9 cellular contexts compared by ENCODE assay signal in the genomic region with DNA sequence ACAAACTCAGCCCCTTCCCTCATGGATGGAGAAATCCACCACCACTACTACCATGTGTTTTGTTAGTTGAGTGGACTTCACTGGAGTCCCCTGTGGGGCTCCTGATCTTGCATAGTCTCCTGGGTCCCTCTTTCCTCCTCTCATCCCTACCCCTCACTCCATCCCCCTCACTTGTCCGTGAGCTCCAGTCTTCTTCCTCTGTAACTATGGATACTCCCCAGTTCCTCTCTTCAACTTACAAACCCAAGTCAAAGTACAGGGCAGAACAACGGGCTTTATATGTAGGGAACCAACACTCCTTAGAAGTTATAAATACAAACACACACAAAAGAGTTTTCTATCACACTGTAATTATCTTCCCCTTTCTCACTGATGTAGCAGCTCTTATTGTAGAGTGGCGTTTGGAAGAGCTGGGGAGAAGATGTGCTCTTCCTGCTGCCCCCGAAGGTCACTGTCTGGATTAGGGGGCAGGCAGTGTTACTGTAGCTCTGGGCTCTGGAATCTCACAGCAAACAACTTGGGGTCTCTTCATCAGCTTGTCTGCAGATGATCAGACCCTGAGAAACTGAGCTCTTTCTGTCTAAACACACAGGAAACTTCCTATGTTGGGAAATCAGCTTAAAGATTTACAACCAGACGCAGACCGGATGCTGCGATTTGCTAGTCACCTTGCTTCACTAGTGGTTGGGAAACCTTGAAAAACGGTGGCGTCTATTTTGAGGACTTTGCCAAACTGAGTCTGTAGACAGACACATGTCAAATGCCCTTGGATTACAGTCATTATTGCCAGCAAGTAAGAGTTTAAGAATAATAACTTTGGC. TPM values are rescaled to one million over a fixed set of nuclear protein-coding genes. Genes with fewer than 3 reads are reported as not detected.
A peak's percentile ranks its signal among the peaks of the same experiment; 100 is the strongest.
DNase-seq lines count a peak whose midpoint lies in the region; ATAC-seq, FAIRE-seq and TF ChIP-seq lines count a peak whose summit lies in the region.
"Had no signal": no experiment of that assay in that cellular context is flagged by ENCODE, and none has a peak within 500 bp of the region (broad histone marks: within the 10 kb centered on the region; RNA-seq: fewer than 3 reads in every experiment).

No MANE protein-coding gene starts in this region.

- TF ChIP-seq POLR2A in HepG2 (IDR thresholded peaks at IDR 0.05; ENCODE audit: insufficient read depth in 1 of 2, low read depth in 2 of 2, low read length in 2 of 2) = peak in 1 of 2 experiments; percentile 35; a peak in 1 of 4 replicates

- in situ Hi-C loops in HepG2 (cut with HindIII; ENCODE audit: extremely low pct_ligation_motif_present, low pct_unique_long_range_greater_than_20kb) (no loop called here), G401 (cut with HindIII; ENCODE audit: low sequenced_read_pairs) (no loop called here)

- peaks cover 16 to 31% (median 27%) of the 10 kb centered on the region in 4 donors for H3K4me1 Mint-ChIP-seq in CD4-positive, CD25-positive, alpha-beta regulatory T cell

- no peak for TF ChIP-seq RAD21 in HepG2 (CRISPR knock-in tag; IDR thresholded peaks at IDR 0.05)

- no peaks in the 10 kb centered on the region for H3K9me3 Mint-ChIP-seq in CD4-positive, CD25-positive, alpha-beta regulatory T cell

- peak; percentile 46 to 61 for ATAC-seq in CD4-positive, CD25-positive, alpha-beta regulatory T cell (ENCODE audit: low read depth in 2 of 2)
- ATAC-seq in GM21825 (IDR thresholded peaks at IDR 0.05; ENCODE audit: unreplicated experiment) (peak; percentile 56), HepG2 (peak; percentile 79), foreskin keratinocyte (no peak)

- H3K36me3 ChIP-seq in CD4-positive, CD25-positive, alpha-beta regulatory T cell (ENCODE audit: control insufficient read depth, insufficient read depth, low read length) = peaks cover 4% of the 10 kb centered on the region
- peaks cover 2 to 18% of the 10 kb centered on the region in 2 experiments; a peak in 2 of 5 replicates for H3K36me3 ChIP-seq in HepG2 (replicated peaks in 1 of 2; ENCODE audit: control insufficient read depth in 1 of 2, insufficient read depth in 2 of 2, low read length in 2 of 2)
- H3K36me3 ChIP-seq in colonic mucosa = no peaks in the 10 kb centered on the region

- H3K36me3 Mint-ChIP-seq in CD4-positive, CD25-positive, alpha-beta regulatory T cell = peaks cover 36% of the 10 kb centered on the region

- no TSS peak for BruUV-seq in HepG2 (replicated peaks; lab: Mats Ljungman, UMichigan)

- H3K79me2 ChIP-seq in HepG2 (ENCODE audit: insufficient read depth, low read length) = no peaks in the 10 kb centered on the region

- FAIRE-seq in HepG2 (lab: Jason Lieb, UNC) = peak; percentile 97

- peak overlapping the region; percentile 79 for H3K4me2 ChIP-seq in HepG2 (ENCODE audit: low read depth, low read length)

- H3K9me3 ChIP-seq in CD4-positive, CD25-positive, alpha-beta regulatory T cell (ENCODE audit: control insufficient read depth in 2 of 2, low read length in 2 of 2) = no peaks in the 10 kb centered on the region
- H3K9me3 ChIP-seq in HepG2 (ENCODE audit: low read length) (no peaks in the 10 kb centered on the region), colonic mucosa (no peaks in the 10 kb centered on the region)

- intact Hi-C loops in HepG2 (cut with micrococcal nuclease; ENCODE audit: unreplicated experiment) (no loop called here), colonic mucosa (cut with DNase I) (no loop called here)

- no peak overlapping the region for H2AFZ ChIP-seq in HepG2 (ENCODE audit: low read length)

- H3K27ac ChIP-seq in CD4-positive, CD25-positive, alpha-beta regulatory T cell (ENCODE audit: insufficient read depth, low read length, poor library complexity, severe bottlenecking) = no peak overlapping the region
- H3K27ac ChIP-seq in HepG2 (ENCODE audit: extremely low read length, insufficient read depth, low read length) = peak overlapping the region; percentile 72
- no peak overlapping the region for H3K27ac ChIP-seq in colonic mucosa
- no peak overlapping the region for H3K27ac ChIP-seq in foreskin keratinocyte

- POLR2A ChIA-PET in HepG2 (lab: Yijun Ruan, JAX) = interaction anchor here (0.8 to 2.7 kb wide), 9 partner anchors 10 to 104 kb away, joined by 3 to 33 read pairs (median 4); a partner anchor contains a TSS

- peaks cover 3% of the 10 kb centered on the region for H3K4me1 ChIP-seq in CD4-positive, CD25-positive, alpha-beta regulatory T cell (ENCODE audit: control insufficient read depth, insufficient read depth, low read length, poor library complexity, severe bottlenecking)
- peaks cover 55% of the 10 kb centered on the region for H3K4me1 ChIP-seq in HepG2 (ENCODE audit: insufficient read depth, low read length)
- no peaks in the 10 kb centered on the region for H3K4me1 ChIP-seq in colonic mucosa
- no peaks in the 10 kb centered on the region for H3K4me1 ChIP-seq in foreskin keratinocyte

- peak overlapping the region; percentile 35; the same call in 1 of the 2 replicates for H3K9ac ChIP-seq in HepG2 (ENCODE audit: insufficient read depth, low read depth, low read length)
- no peak overlapping the region for H3K9ac ChIP-seq in colonic mucosa (ENCODE audit: low read depth in 2 of 2, low read length in 2 of 2)

- DNase-seq in CD4-positive, CD25-positive, alpha-beta regulatory T cell = peak in 1 of 3 donors; percentile 55
- DNase-seq in SKM-1 treated with dmso at 0.1 percent for 144 hours (lab: John Stamatoyannopoulos, UW; ENCODE audit: unreplicated experiment) = peak; percentile 89
- DNase-seq in HepG2 (ENCODE audit: low spot score) = peak; percentile 83
- no peak for DNase-seq in G401 (ENCODE audit: low spot score)
- DNase-seq in colonic mucosa = no peak
- no peak for DNase-seq in NCI-H2171 (lab: John Stamatoyannopoulos, UW)
- DNase-seq in foreskin keratinocyte = no peak
- DNase-seq: foreskin fibroblast had no signal

- TF ChIP-seq CTCF in HepG2 (CRISPR knock-in tag; IDR thresholded peaks at IDR 0.05) (no peak), colonic mucosa (IDR thresholded peaks at IDR 0.05) (no peak), foreskin keratinocyte (conservative IDR thresholded peaks at IDR 0.05) (no peak)

- peak overlapping the region; percentile 37 for H3K4me3 ChIP-seq in CD4-positive, CD25-positive, alpha-beta regulatory T cell (ENCODE audit: low read depth, low read length)
- H3K4me3 ChIP-seq in HepG2 (replicated peaks in 1 of 3; ENCODE audit: insufficient read depth in 1 of 3, low read depth in 2 of 3, low read length in 3 of 3) = peak overlapping the region in 2 of 3 experiments; percentile 15 to 22; a peak in 5 of 6 replicates
- H3K4me3 ChIP-seq in colonic mucosa = no peak overlapping the region

- no peaks in the 10 kb centered on the region for H3K27me3 Mint-ChIP-seq in CD4-positive, CD25-positive, alpha-beta regulatory T cell

- H3K4me3 Mint-ChIP-seq in CD4-positive, CD25-positive, alpha-beta regulatory T cell = peak overlapping the region in 1 of 4 donors; percentile 47

- H3K27me3 ChIP-seq in CD4-positive, CD25-positive, alpha-beta regulatory T cell (ENCODE audit: control insufficient read depth, insufficient read depth, low read length) = no peaks in the 10 kb centered on the region
- no peaks in the 10 kb centered on the region for H3K27me3 ChIP-seq in HepG2 (ENCODE audit: control insufficient read depth in 1 of 2, insufficient read depth in 2 of 2, low read length in 2 of 2)
- H3K27me3 ChIP-seq in colonic mucosa = no peaks in the 10 kb centered on the region
- no peaks in the 10 kb centered on the region for H3K27me3 ChIP-seq in foreskin keratinocyte

- H4K20me1 ChIP-seq in HepG2 (ENCODE audit: insufficient read depth, low read length) = no peaks in the 10 kb centered on the region

- H3K27ac Mint-ChIP-seq in CD4-positive, CD25-positive, alpha-beta regulatory T cell = peak overlapping the region in 2 of 3 donors; percentile 36 to 91

- CTCF ChIA-PET in HepG2 (lab: Yijun Ruan, JAX; ENCODE audit: low intra/inter-chr PET ratio, low total read pairs) = no interaction called here

- WGBS in HepG2 (ENCODE audit: low lambda C conversion rate) = 9% methylated on average over 6 of the region's 9 CpGs

- TF ChIP-seq EP300 in HepG2 (IDR thresholded peaks at IDR 0.05; ENCODE audit: low read depth in 2 of 2, low read length in 2 of 2) (peak in 1 of 2 experiments; percentile 68; a peak in 1 of 4 replicates), HepG2 (CRISPR knock-in tag; IDR thresholded peaks at IDR 0.05; ENCODE audit: borderline replicate concordance) (peak; percentile 41; the same call in 1 of the 2 replicates)

TF ChIP-seq in HepG2, 621 proteins besides CTCF, POLR2A, EP300 and RAD21 (continues in another document):
- TF ChIP-seq NFE2 (CRISPR knock-in tag; IDR thresholded peaks at IDR 0.05) = no peak

RNA-seq across cellular contexts. Expression of a gene that starts 13.6 kb away (rescaled TPM):
- total RNA-seq in CD4-positive, CD25-positive, alpha-beta regulatory T cell = 14.4 TPM
- 10 to 100 TPM; 25.5 to 41.5 (median 29.4) TPM for polyA plus RNA-seq in CD4-positive, CD25-positive, alpha-beta regulatory T cell
- 26.0 and 43.1 TPM in 2 replicates for total RNA-seq in HepG2 (2016; rRNA removed; fragmentation: Illumina TruSeq; extraction: Trizol)
- 11.0 and 13.9 TPM in 2 replicates for total RNA-seq in HepG2 (2016; cell fraction: cytosol; rRNA removed; fragmentation: Illumina TruSeq; extraction: Trizol; ENCODE audit: low read depth)
- total RNA-seq in HepG2 (2016; cell fraction: insoluble cytoplasmic fraction; rRNA removed; fragmentation: Illumina TruSeq; extraction: Trizol) = 26.8 and 44.6 TPM in 2 replicates
- 36.5 and 37.9 TPM in 2 replicates for total RNA-seq in HepG2 (2016; cell fraction: membrane; rRNA removed; fragmentation: Illumina TruSeq; extraction: Trizol)
- total RNA-seq in HepG2 (2016; cell fraction: nucleus; rRNA removed; fragmentation: Illumina TruSeq; extraction: Trizol) = 14.2 and 18.3 TPM in 2 replicates
- 18.6 and 27.6 TPM in 2 replicates for polyA plus RNA-seq in HepG2 (2011; rRNA removed)
- polyA plus RNA-seq in HepG2 (2011; cell fraction: cytosol; rRNA removed) = 13.8 and 23.3 TPM in 2 replicates
- 5.2 and 8.7 TPM in 2 replicates for polyA plus RNA-seq in HepG2 (2011; cell fraction: nucleus; rRNA removed)
- polyA plus RNA-seq in HepG2 (2012) = 32.4 and 42.5 TPM in 2 replicates
- polyA plus RNA-seq in HepG2 (2016; cell fraction: cytosol; fragmentation: Illumina TruSeq; extraction: Trizol; ENCODE audit: low read depth) = 19.2 and 21.4 TPM in 2 replicates
- polyA plus RNA-seq in HepG2 (2016; cell fraction: insoluble cytoplasmic fraction; fragmentation: Illumina TruSeq; extraction: Trizol; ENCODE audit: low read depth) = 55.9 and 58.7 TPM in 2 replicates
- 39.2 and 40.3 TPM in 2 replicates for polyA plus RNA-seq in HepG2 (2016; cell fraction: membrane; fragmentation: Illumina TruSeq; extraction: Trizol; ENCODE audit: low read depth)
- polyA plus RNA-seq in HepG2 (2016; cell fraction: nucleus; fragmentation: Illumina TruSeq; extraction: Trizol; ENCODE audit: insufficient read depth, low read depth) = 28.8 and 32.3 TPM in 2 replicates
- polyA minus RNA-seq in HepG2 (2011; rRNA and poly(A)+ RNA removed; ENCODE audit: low replicate concordance) = 1.4 and 7.6 TPM in 2 replicates
- 18.6 and 21.0 TPM in 2 replicates for polyA minus RNA-seq in HepG2 (2011; cell fraction: cytosol; rRNA and poly(A)+ RNA removed)
- 12.9 and 18.8 TPM in 2 replicates for polyA minus RNA-seq in HepG2 (2011; cell fraction: nucleus; rRNA and poly(A)+ RNA removed)
- 32.3 and 34.1 TPM in 2 replicates for total RNA-seq in G401 (2014; rRNA removed; shearing (Covaris generic))
- 1 to 10 TPM; 3.1 to 4.9 TPM for total RNA-seq in colonic mucosa
- 7.4 and 11.9 TPM in 2 replicates for total RNA-seq in foreskin keratinocyte
- 4.1 and 4.6 TPM in 2 replicates for polyA plus RNA-seq in foreskin keratinocyte

Comparison
In these comparisons a context has a peak if more than half of its experiments do, and no peak if none do; other contexts are left out.
1. DNase-seq: peak in SKM-1 treated with dmso at 0.1 percent for 144 hours (single experiment) and HepG2 (single experiment); none in G401 (single experiment), colonic mucosa (single experiment), NCI-H2171 (single experiment) and foreskin keratinocyte (0 of 2).